22 cellular contexts compared by ENCODE assay signal in genomic region chr4:174555793-174556630, GRCh38. TPM values are rescaled to one million over a fixed set of nuclear protein-coding genes. Genes with fewer than 3 reads are reported as not detected.
"Had no signal": no experiment of that assay in that cellular context is flagged by ENCODE, and none has a peak within 500 bp of the region (broad histone marks: within the 10 kb centered on the region; RNA-seq: fewer than 3 reads in every experiment).

No MANE protein-coding gene starts in this region.

- H3K36me3 ChIP-seq: colonic mucosa, esophagus squamous epithelium, gastroesophageal sphincter, neural progenitor cell, ovary, spleen, tibial artery, upper lobe of left lung, vagina had no signal

- H3K27ac ChIP-seq: colonic mucosa, esophagus squamous epithelium, gastroesophageal sphincter, neural progenitor cell, ovary, spleen, tibial artery, upper lobe of left lung, vagina had no signal

- H3K27me3 ChIP-seq: colonic mucosa, esophagus squamous epithelium, gastroesophageal sphincter, neural progenitor cell, ovary, spleen, tibial artery, upper lobe of left lung, vagina had no signal

- ATAC-seq: gastroesophageal sphincter; left ventricle myocardium superior; natural killer cell treated with Interleukin-12 subunit alpha and Interleukin-12 subunit beta and Interleukin-15 and Interleukin-18, amount 100 ng/mL, for 72 hours; right cardiac atrium; stimulated activated memory B cell treated with anti-CD40 and anti-IgM and Interleukin-4, amounts not matched to agents 10 μg/mL and 1 μg/mL and 100 μg/mL, for 72 hours had no signal

- H3K4me3 ChIP-seq: colonic mucosa, esophagus squamous epithelium, gastroesophageal sphincter, neural progenitor cell, ovary, spleen, tibial artery, upper lobe of left lung, vagina had no signal

- H3K9ac ChIP-seq: neural progenitor cell had no signal

- H2AFZ ChIP-seq: neural progenitor cell had no signal

- H3K9me3 ChIP-seq: colonic mucosa, esophagus squamous epithelium, gastroesophageal sphincter, ovary, tibial artery, upper lobe of left lung, vagina had no signal

- DNase-seq: colonic mucosa; dermis blood vessel endothelial cell; esophagus squamous epithelium; foreskin fibroblast; glutamatergic neuron; islet precursor cell; left ventricle myocardium superior; nucleus accumbens; ovary; right cardiac atrium; spleen; stimulated activated CD4-positive, alpha-beta T cell treated with anti-CD3 and anti-CD28 coated beads, Interleukin-15, amount 100 ng/mL, for 24 hours; stimulated activated CD4-positive, alpha-beta T cell treated with anti-CD3 and anti-CD28 coated beads, Interleukin-1b, Interleukin-23, amount 100 ng/mL, for 48 hours; stimulated activated CD4-positive, alpha-beta T cell treated with anti-CD3 and anti-CD28 coated beads, Interleukin-4, amount 100 ng/mL, for 24 hours; tibial artery; upper lobe of left lung had no signal

- H3K4me2 ChIP-seq: neural progenitor cell had no signal

- H3K4me1 ChIP-seq: colonic mucosa, spleen, tibial artery, upper lobe of left lung had no signal

RNA-seq across cellular contexts. Expression of gene HPGD, which starts 33.7 kb away (rescaled TPM):
- total RNA-seq: lung microvascular endothelial cell had no signal
